ENCODE assay signal across 8 cellular contexts in genomic region chr5:75054110-75054930, GRCh38. TPM values are rescaled to one million over a fixed set of nuclear protein-coding genes. Genes with fewer than 3 reads are reported as not detected.
DNase-seq lines count a peak whose midpoint lies in the region; ATAC-seq and TF ChIP-seq lines count a peak whose summit lies in the region.

No MANE protein-coding gene starts in this region.

- peaks cover 17% of the 10 kb centered on the region for H3K27me3 Mint-ChIP-seq in T-helper 1 cell treated with Interleukin-12 subunit alpha and Interleukin-12 subunit beta and Interleukin-4 antibody, amounts not matched to agents 30 μg/mL and 1 μg/mL, for 36 hours (ENCODE audit: low read depth)
- no peaks in the 10 kb centered on the region for H3K27me3 Mint-ChIP-seq in activated naive CD8-positive, alpha-beta T cell

- no peaks in the 10 kb centered on the region for H3K9me3 ChIP-seq in hepatocyte (ENCODE audit: low read depth)

- no peak for TF ChIP-seq CTCF in hepatocyte (IDR thresholded peaks at IDR 0.05; ENCODE audit: poor library complexity)
- TF ChIP-seq CTCF in GM10266 (IDR thresholded peaks at IDR 0.05; ENCODE audit: control insufficient read depth, insufficient read depth, low read depth, missing control alignments) = no peak

- peak overlapping the region; percentile 81 for H3K27ac Mint-ChIP-seq in T-helper 1 cell treated with Interleukin-12 subunit alpha and Interleukin-12 subunit beta and Interleukin-4 antibody, amounts not matched to agents 30 μg/mL and 1 μg/mL, for 36 hours
- H3K27ac Mint-ChIP-seq in activated naive CD8-positive, alpha-beta T cell = peak overlapping the region; percentile 91

- peak; percentile 39 for ATAC-seq in sciatic nerve
- no peak for ATAC-seq in GM19397 (IDR thresholded peaks at IDR 0.05; ENCODE audit: unreplicated experiment)

- peak overlapping the region; percentile 83 for H3K4me3 ChIP-seq in hepatocyte

- H3K36me3 Mint-ChIP-seq in T-helper 1 cell treated with Interleukin-12 subunit alpha and Interleukin-12 subunit beta and Interleukin-4 antibody, amounts not matched to agents 30 μg/mL and 1 μg/mL, for 36 hours (ENCODE audit: low read depth) = peaks cover 2% of the 10 kb centered on the region
- no peaks in the 10 kb centered on the region for H3K36me3 Mint-ChIP-seq in activated naive CD8-positive, alpha-beta T cell

- peak overlapping the region; percentile 85 for H3K4me2 ChIP-seq in hepatocyte

- no peaks in the 10 kb centered on the region for H3K27me3 ChIP-seq in hepatocyte

- WGBS in hepatocyte (ENCODE audit: low lambda C conversion rate, missing lambda C conversion rate) = 23% methylated on average over 29 of the region's 29 CpGs

- H3K27ac ChIP-seq in hepatocyte = peak overlapping the region; percentile 90

- peaks cover 50% of the 10 kb centered on the region for H3K4me1 Mint-ChIP-seq in T-helper 1 cell treated with Interleukin-12 subunit alpha and Interleukin-12 subunit beta and Interleukin-4 antibody, amounts not matched to agents 30 μg/mL and 1 μg/mL, for 36 hours (ENCODE audit: low read depth)
- peaks cover 86% of the 10 kb centered on the region for H3K4me1 Mint-ChIP-seq in activated naive CD8-positive, alpha-beta T cell (ENCODE audit: low read depth)

- peak overlapping the region; percentile 85 for H3K4me3 Mint-ChIP-seq in T-helper 1 cell treated with Interleukin-12 subunit alpha and Interleukin-12 subunit beta and Interleukin-4 antibody, amounts not matched to agents 30 μg/mL and 1 μg/mL, for 36 hours
- H3K4me3 Mint-ChIP-seq in activated naive CD8-positive, alpha-beta T cell = peak overlapping the region; percentile 91

- H3K4me1 ChIP-seq in hepatocyte (ENCODE audit: insufficient read depth) = peaks cover 10% of the 10 kb centered on the region

- no peaks in the 10 kb centered on the region for H3K36me3 ChIP-seq in hepatocyte (replicated peaks; ENCODE audit: insufficient read depth, low read depth)

- DNase-seq in T-helper 1 cell (no peak), hepatocyte (ENCODE audit: low spot score) (peak; percentile 51), sciatic nerve (ENCODE audit: low spot score) (no peak), NCI-H2081 treated with DMSO at 0.1 percent for 48 hours (lab: John Stamatoyannopoulos, UW) (no peak), GM10266 (ENCODE audit: extremely low spot score) (no peak)

- peaks cover 17% of the 10 kb centered on the region for H3K79me2 ChIP-seq in hepatocyte

- no peaks in the 10 kb centered on the region for H4K20me1 ChIP-seq in hepatocyte (ENCODE audit: insufficient read depth, poor library complexity, severe bottlenecking)

- no peaks in the 10 kb centered on the region for H3K9me3 Mint-ChIP-seq in T-helper 1 cell treated with Interleukin-12 subunit alpha and Interleukin-12 subunit beta and Interleukin-4 antibody, amounts not matched to agents 30 μg/mL and 1 μg/mL, for 36 hours
- no peaks in the 10 kb centered on the region for H3K9me3 Mint-ChIP-seq in activated naive CD8-positive, alpha-beta T cell (ENCODE audit: low read depth)

- intact Hi-C loops in sciatic nerve (cut with DNase I) = no loop called here

- no peaks in the 10 kb centered on the region for H3K9me2 ChIP-seq in hepatocyte (replicated peaks; ENCODE audit: insufficient read depth)

- peak overlapping the region; percentile 71 for H2AFZ ChIP-seq in hepatocyte

RNA-seq across cellular contexts. Expression of gene GCNT4, which starts 2.0 kb away (rescaled TPM):
- total RNA-seq in hepatocyte = 7.9 and 8.3 TPM in 2 replicates
- 1.5 TPM in 2 replicates for polyA plus RNA-seq in hepatocyte
- total RNA-seq in sciatic nerve = 1.4 TPM
